In genomic region chr1:85137660-85138059, GRCh38 we compare ENCODE assay signal across 8 cellular contexts.
DNase-seq lines count a peak whose midpoint lies in the region; ATAC-seq and TF ChIP-seq lines count a peak whose summit lies in the region.

No MANE protein-coding gene starts in this region.

- H4K5ac ChIP-seq in mesendoderm (ENCODE audit: low read length): no peak overlapping the region

- H3K27me3 ChIP-seq in right cardiac atrium (ENCODE audit: control insufficient read depth, insufficient read depth): no peaks in the 10 kb centered on the region
- H3K27me3 ChIP-seq in stomach: no peaks in the 10 kb centered on the region
- no peaks in the 10 kb centered on the region for H3K27me3 ChIP-seq in mesendoderm (ENCODE audit: insufficient read depth, low read length, poor library complexity)

- H2AK5ac ChIP-seq in mesendoderm (ENCODE audit: low read length): no peak overlapping the region

- H3K79me2 ChIP-seq in mesendoderm (ENCODE audit: control insufficient read depth, insufficient read depth, low read length): no peaks in the 10 kb centered on the region

- H3K4me3 ChIP-seq in right cardiac atrium (ENCODE audit: low read length): no peak overlapping the region
- H3K4me3 ChIP-seq in stomach: no peak overlapping the region
- H3K4me3 ChIP-seq in mesendoderm (ENCODE audit: low read length): no peak overlapping the region

- no peaks in the 10 kb centered on the region for H3K36me3 ChIP-seq in stomach
- no peaks in the 10 kb centered on the region for H3K36me3 ChIP-seq in mesendoderm (ENCODE audit: control insufficient read depth, insufficient read depth, low read length)

- H2BK15ac ChIP-seq in mesendoderm (replicated peaks; ENCODE audit: low read depth): no peak overlapping the region

- no peaks in the 10 kb centered on the region for H3K79me1 ChIP-seq in mesendoderm (ENCODE audit: low read length)

- H3K9ac ChIP-seq in mesendoderm (ENCODE audit: low read length): no peak overlapping the region

- intact Hi-C loops in right cardiac atrium (cut with DNase I): no loop called here
- intact Hi-C loops in stomach (cut with DNase I; ENCODE audit: low total_unique reads): no loop called here

- H2BK5ac ChIP-seq in mesendoderm (ENCODE audit: low read length): no peak overlapping the region

- no peak overlapping the region for H2BK120ac ChIP-seq in mesendoderm (ENCODE audit: low read depth, low read length)

- no peak overlapping the region for H3K23ac ChIP-seq in mesendoderm (ENCODE audit: low read length)

- DNase-seq in LoVo (ENCODE audit: low spot score): peak; percentile 83
- peak; percentile 93 for DNase-seq in NCI-H748 treated with DMSO at 0.1 percent for 48 hours (lab: John Stamatoyannopoulos, UW)
- DNase-seq in right cardiac atrium: peak; percentile 51 to 84 (median 83)
- DNase-seq in stomach: peak; percentile 93
- DNase-seq in mesendoderm: no peak
- DNase-seq in activated CD4-positive, alpha-beta T cell treated with anti-CD3 and anti-CD28 coated beads, Interleukin-2, amount 50 U/mL, for 48 hours: no peak
- DNase-seq in AG08395 (ENCODE audit: low spot score): no peak

- no peak overlapping the region for H3K4me2 ChIP-seq in mesendoderm (ENCODE audit: low read length)

- H3K56ac ChIP-seq in mesendoderm (ENCODE audit: low read length): no peak overlapping the region

- no peak for TF ChIP-seq POLR2A in stomach (IDR thresholded peaks at IDR 0.05)

- H4K8ac ChIP-seq in mesendoderm (ENCODE audit: low read depth, low read length): no peak overlapping the region

- H3K4me1 ChIP-seq in right cardiac atrium (ENCODE audit: control insufficient read depth, insufficient read depth, low read length) (no peaks in the 10 kb centered on the region), stomach (peaks cover 0 to 16% (median 5%) of the 10 kb centered on the region in 4 donors), mesendoderm (ENCODE audit: control insufficient read depth, low read depth, low read length) (no peaks in the 10 kb centered on the region)

- WGBS in right cardiac atrium: 55% methylated on average over 9 of the region's 9 CpGs
- 24 to 42% (median 31%) methylated on average over 9 of the region's 9 CpGs for WGBS in stomach, 5 donors
- no CpG with 5 or more reads among the region's 9 CpGs for WGBS in mesendoderm (ENCODE audit: extremely low coverage, insufficient coverage, low lambda C conversion rate)

- peak in 1 of 7 experiments; percentile 16 for TF ChIP-seq CTCF in stomach (IDR thresholded peaks at IDR 0.05)

- TF ChIP-seq EP300 in stomach (IDR thresholded peaks at IDR 0.05): no peak

- H3K27ac ChIP-seq in right cardiac atrium (ENCODE audit: low read length): no peak overlapping the region
- H3K27ac ChIP-seq in stomach: no peak overlapping the region
- H3K27ac ChIP-seq in mesendoderm (ENCODE audit: low read depth, low read length): no peak overlapping the region

- ATAC-seq in right cardiac atrium: peak; percentile 86 to 87
- ATAC-seq in GM19324 (IDR thresholded peaks at IDR 0.05; ENCODE audit: low FRiP score, unreplicated experiment): no peak

- H3K4ac ChIP-seq in mesendoderm (ENCODE audit: low read depth, low read length): no peak overlapping the region

- H3K9me3 ChIP-seq in right cardiac atrium (ENCODE audit: control insufficient read depth, low read length) (no peaks in the 10 kb centered on the region), stomach (no peaks in the 10 kb centered on the region)

- no peak overlapping the region for H3K18ac ChIP-seq in mesendoderm (ENCODE audit: low read length)

Comparison
In these comparisons a context has a peak if more than half of its experiments do, and no peak if none do; other contexts are left out.
1. DNase-seq: peak in LoVo (single experiment), NCI-H748 treated with DMSO at 0.1 percent for 48 hours (single experiment), right cardiac atrium (3 of 3) and stomach (single experiment); none in mesendoderm (single experiment), activated CD4-positive, alpha-beta T cell treated with anti-CD3 and anti-CD28 coated beads, Interleukin-2, amount 50 U/mL, for 48 hours (0 of 2) and AG08395 (single experiment).